In genomic region chr18:75279381-75279780, GRCh38 we compare ENCODE assay signal across 25 cellular contexts.
DNase-seq lines count a peak whose midpoint lies in the region; ATAC-seq lines count a peak whose summit lies in the region.
"Had no signal": no experiment of that assay in that cellular context is flagged by ENCODE, and none has a peak within 500 bp of the region (broad histone marks: within the 10 kb centered on the region; RNA-seq: fewer than 3 reads in every experiment).

No MANE protein-coding gene starts in this region.

- H3K36me3 Mint-ChIP-seq in CD4-positive, CD25-positive, alpha-beta regulatory T cell, result peaks cover 2% of the 10 kb centered on the region
- H3K36me3 Mint-ChIP-seq in CD4-positive, alpha-beta memory T cell, result peaks cover 4 to 10% of the 10 kb centered on the region in 2 donors
- peaks cover 7% of the 10 kb centered on the region for H3K36me3 Mint-ChIP-seq in effector memory CD8-positive, alpha-beta T cell (ENCODE audit: insufficient read depth)
- H3K36me3 Mint-ChIP-seq in naive thymus-derived CD4-positive, alpha-beta T cell, result peaks cover 0 to 39% (median 13%) of the 10 kb centered on the region in 5 donors

- POLR2A ChIA-PET in CD4-positive, alpha-beta memory T cell (lab: Charles Lee; ENCODE audit: partially characterized antibody), result interaction anchor here (1.2 kb wide), 1 partner anchor 68 kb away, joined by 3 read pairs; the partner anchor contains the start of gene TSHZ1
- POLR2A ChIA-PET in naive thymus-derived CD4-positive, alpha-beta T cell (lab: Charles Lee), result no interaction called here

- H3K36me3 ChIP-seq in CD4-positive, CD25-positive, alpha-beta regulatory T cell (ENCODE audit: control insufficient read depth, insufficient read depth, low read length), result peaks cover under 1% of the 10 kb centered on the region
- H3K36me3 ChIP-seq in CD4-positive, alpha-beta memory T cell (ENCODE audit: insufficient read depth, low read length), result no peaks in the 10 kb centered on the region
- H3K36me3 ChIP-seq in naive thymus-derived CD4-positive, alpha-beta T cell (ENCODE audit: control insufficient read depth in 2 of 3, insufficient read depth in 3 of 3, low read length in 3 of 3), result no peaks in the 10 kb centered on the region
- H3K36me3 ChIP-seq: HAP-1, SJCRH30 had no signal

- H3K4me1 ChIP-seq in CD4-positive, CD25-positive, alpha-beta regulatory T cell (ENCODE audit: control insufficient read depth, insufficient read depth, low read length, poor library complexity, severe bottlenecking), result no peaks in the 10 kb centered on the region
- peaks cover 13% of the 10 kb centered on the region for H3K4me1 ChIP-seq in CD4-positive, alpha-beta memory T cell (ENCODE audit: insufficient read depth, low read length)
- H3K4me1 ChIP-seq in naive thymus-derived CD4-positive, alpha-beta T cell (ENCODE audit: control insufficient read depth in 2 of 2, insufficient read depth in 2 of 2, low read length in 2 of 2), result peaks cover 0 to 5% of the 10 kb centered on the region in 2 donors
- H3K4me1 ChIP-seq: HAP-1, SJCRH30 had no signal

- ATAC-seq in CD4-positive, CD25-positive, alpha-beta regulatory T cell (ENCODE audit: low read depth in 2 of 2), result no peak
- ATAC-seq in effector memory CD8-positive, alpha-beta T cell (replicated peaks), result no peak
- no peak for ATAC-seq in naive thymus-derived CD4-positive, alpha-beta T cell
- no peak for ATAC-seq in GM19463 (IDR thresholded peaks at IDR 0.05; ENCODE audit: unreplicated experiment)
- no peak for ATAC-seq in Right ventricle myocardium inferior
- ATAC-seq: GM23338, PC-3, SK-N-SH treated with all-trans-retinoic acid at 6 μM for 48 hours had no signal

- H3K27ac ChIP-seq in CD4-positive, CD25-positive, alpha-beta regulatory T cell (ENCODE audit: insufficient read depth, low read length, poor library complexity, severe bottlenecking), result no peak overlapping the region
- H3K27ac ChIP-seq in CD4-positive, alpha-beta memory T cell (ENCODE audit: low read depth, low read length), result no peak overlapping the region
- no peak overlapping the region for H3K27ac ChIP-seq in naive thymus-derived CD4-positive, alpha-beta T cell (ENCODE audit: low read depth, low read length)
- H3K27ac ChIP-seq: SJCRH30 had no signal

- peaks cover 11 to 36% (median 30%) of the 10 kb centered on the region in 4 donors for H3K4me1 Mint-ChIP-seq in CD4-positive, CD25-positive, alpha-beta regulatory T cell
- peaks cover 23 to 59% (median 49%) of the 10 kb centered on the region in 4 donors for H3K4me1 Mint-ChIP-seq in CD4-positive, alpha-beta memory T cell
- peaks cover 53 to 76% of the 10 kb centered on the region in 2 donors for H3K4me1 Mint-ChIP-seq in effector memory CD8-positive, alpha-beta T cell (ENCODE audit: low read depth in 2 of 2)
- H3K4me1 Mint-ChIP-seq in naive thymus-derived CD4-positive, alpha-beta T cell, result peaks cover 13 to 73% (median 62%) of the 10 kb centered on the region in 7 donors

- H3K9me3 ChIP-seq in CD4-positive, CD25-positive, alpha-beta regulatory T cell (ENCODE audit: control insufficient read depth in 2 of 2, low read length in 2 of 2), result no peaks in the 10 kb centered on the region
- no peaks in the 10 kb centered on the region for H3K9me3 ChIP-seq in CD4-positive, alpha-beta memory T cell (ENCODE audit: control insufficient read depth in 1 of 2, low read length in 2 of 2)
- H3K9me3 ChIP-seq in naive thymus-derived CD4-positive, alpha-beta T cell (ENCODE audit: control insufficient read depth in 2 of 3, low read length in 3 of 3), result no peaks in the 10 kb centered on the region
- H3K9me3 ChIP-seq: HAP-1, SJCRH30 had no signal

- no peaks in the 10 kb centered on the region for H3K9me3 Mint-ChIP-seq in CD4-positive, CD25-positive, alpha-beta regulatory T cell
- peaks cover 0 to 2% (median 0%) of the 10 kb centered on the region in 8 donors for H3K9me3 Mint-ChIP-seq in CD4-positive, alpha-beta memory T cell
- no peaks in the 10 kb centered on the region for H3K9me3 Mint-ChIP-seq in effector memory CD8-positive, alpha-beta T cell
- H3K9me3 Mint-ChIP-seq in naive thymus-derived CD4-positive, alpha-beta T cell, result no peaks in the 10 kb centered on the region
- H3K9me3 Mint-ChIP-seq: GM23338 had no signal

- no peak for DNase-seq in CD4-positive, CD25-positive, alpha-beta regulatory T cell
- no peak for DNase-seq in CD4-positive, alpha-beta memory T cell
- no peak for DNase-seq in effector memory CD8-positive, alpha-beta T cell
- DNase-seq in naive thymus-derived CD4-positive, alpha-beta T cell, result no peak
- DNase-seq in ecto neural progenitor cell (ENCODE audit: low spot score), result no peak
- DNase-seq in cortex of kidney (lab: John Stamatoyannopoulos, UW), result no peak
- no peak for DNase-seq in Right ventricle myocardium inferior (ENCODE audit: missing footprints)
- DNase-seq: C1 segment of cervical spinal cord; COR-L47; DMS53; KBM-7; MV-4-11; NCI-H1105; NCI-H1436 treated with DMSO at 0.1 percent for 48 hours; NCI-H2029; NCI-H446 treated with DMSO at 0.1 percent for 48 hours; NCI-H526; NCI-H82; NK-92 treated with Interleukin-12 subunit alpha and Interleukin-12 subunit beta, amount 100 ng/mL, for 24 hours; PC-3; SJCRH30 had no signal

- CTCF ChIA-PET in CD4-positive, alpha-beta memory T cell (lab: Charles Lee; ENCODE audit: partially characterized antibody), result interaction anchor here (0.6 to 1.0 kb wide), 2 partner anchors 84 to 321 kb away, joined by 3 read pairs; no protein-coding TSS in a partner anchor
- CTCF ChIA-PET in naive thymus-derived CD4-positive, alpha-beta T cell (lab: Charles Lee), result no interaction called here

- H3K27ac Mint-ChIP-seq in CD4-positive, CD25-positive, alpha-beta regulatory T cell, result peak overlapping the region; percentile 2 to 53 (median 12)
- H3K27ac Mint-ChIP-seq in CD4-positive, alpha-beta memory T cell, result peak overlapping the region in 5 of 7 donors; percentile 31 to 68 (median 57)
- H3K27ac Mint-ChIP-seq in effector memory CD8-positive, alpha-beta T cell, result peak overlapping the region; percentile 89 to 91
- H3K27ac Mint-ChIP-seq in naive thymus-derived CD4-positive, alpha-beta T cell, result peak overlapping the region in 5 of 9 donors; percentile 41 to 70 (median 54)
- H3K27ac Mint-ChIP-seq: GM23338 had no signal

- no peak overlapping the region for H3K4me3 Mint-ChIP-seq in CD4-positive, CD25-positive, alpha-beta regulatory T cell
- no peak overlapping the region for H3K4me3 Mint-ChIP-seq in CD4-positive, alpha-beta memory T cell
- no peak overlapping the region for H3K4me3 Mint-ChIP-seq in effector memory CD8-positive, alpha-beta T cell
- no peak overlapping the region for H3K4me3 Mint-ChIP-seq in naive thymus-derived CD4-positive, alpha-beta T cell
- H3K4me3 Mint-ChIP-seq: GM23338 had no signal

- no peaks in the 10 kb centered on the region for H3K27me3 Mint-ChIP-seq in CD4-positive, CD25-positive, alpha-beta regulatory T cell
- H3K27me3 Mint-ChIP-seq in CD4-positive, alpha-beta memory T cell, result no peaks in the 10 kb centered on the region
- H3K27me3 Mint-ChIP-seq in effector memory CD8-positive, alpha-beta T cell, result no peaks in the 10 kb centered on the region
- H3K27me3 Mint-ChIP-seq in naive thymus-derived CD4-positive, alpha-beta T cell, result no peaks in the 10 kb centered on the region

- intact Hi-C loops in CD4-positive, alpha-beta memory T cell (cut with micrococcal nuclease), result no loop called here
- intact Hi-C loops in naive thymus-derived CD4-positive, alpha-beta T cell (cut with micrococcal nuclease), result no loop called here
- intact Hi-C loops in Right ventricle myocardium inferior (cut with DNase I), result no loop called here

- no peaks in the 10 kb centered on the region for H3K27me3 ChIP-seq in CD4-positive, CD25-positive, alpha-beta regulatory T cell (ENCODE audit: control insufficient read depth, insufficient read depth, low read length)
- H3K27me3 ChIP-seq in CD4-positive, alpha-beta memory T cell (ENCODE audit: insufficient read depth, low read length), result no peaks in the 10 kb centered on the region
- no peaks in the 10 kb centered on the region for H3K27me3 ChIP-seq in naive thymus-derived CD4-positive, alpha-beta T cell (ENCODE audit: control insufficient read depth in 2 of 2, insufficient read depth in 2 of 2, low read length in 2 of 2)
- H3K27me3 ChIP-seq: SJCRH30 had no signal

- no peak overlapping the region for H3K4me3 ChIP-seq in CD4-positive, CD25-positive, alpha-beta regulatory T cell (ENCODE audit: low read depth, low read length)
- no peak overlapping the region for H3K4me3 ChIP-seq in CD4-positive, alpha-beta memory T cell (ENCODE audit: low read length in 2 of 2)
- H3K4me3 ChIP-seq in naive thymus-derived CD4-positive, alpha-beta T cell (ENCODE audit: low read length), result no peak overlapping the region
- H3K4me3 ChIP-seq: GM23338, HAP-1, SJCRH30 had no signal

Comparison
In these comparisons a context has a peak if more than half of its experiments do, and no peak if none do; other contexts are left out.
1. H3K27ac Mint-ChIP-seq: peak in every context shown above with its lines; median percentile 90 in effector memory CD8-positive, alpha-beta T cell; 57 in CD4-positive, alpha-beta memory T cell; 54 in naive thymus-derived CD4-positive, alpha-beta T cell; 12 in CD4-positive, CD25-positive, alpha-beta regulatory T cell.